In the genomic region with DNA sequence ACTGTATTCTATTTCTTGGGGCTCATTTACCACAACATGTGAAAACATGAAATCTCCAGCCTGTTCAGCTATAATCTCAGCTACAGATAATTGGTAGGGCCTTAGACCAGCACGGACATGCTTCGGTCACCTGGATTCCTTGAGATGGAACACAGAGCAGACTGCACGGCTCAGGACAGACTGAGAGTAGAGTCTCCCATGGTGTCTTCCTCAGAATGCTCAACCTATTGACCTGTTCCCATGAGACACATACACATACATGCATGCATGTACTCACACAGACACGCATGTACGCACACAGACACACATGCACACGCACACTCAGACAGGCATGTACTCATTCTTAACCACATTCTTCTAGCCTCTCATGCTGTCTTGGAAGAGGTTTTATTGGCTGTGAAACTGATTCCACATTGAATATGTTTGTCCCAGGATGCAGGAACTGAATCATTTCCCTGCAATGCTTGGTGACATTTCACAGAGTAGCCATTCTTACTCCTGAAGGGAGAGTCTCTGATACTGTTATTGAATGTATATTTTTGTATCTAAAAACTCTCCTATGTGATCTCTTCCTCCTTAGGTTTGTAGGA, we compare ENCODE assay signal across 1 cellular context.
TF ChIP-seq lines count a peak whose summit lies in the region.

No MANE protein-coding gene starts in this region.

TF ChIP-seq in WTC11, 78 proteins besides CTCF, POLR2A, EP300 and RAD21 (continued from another document):
- TF ChIP-seq, protein P1, sequence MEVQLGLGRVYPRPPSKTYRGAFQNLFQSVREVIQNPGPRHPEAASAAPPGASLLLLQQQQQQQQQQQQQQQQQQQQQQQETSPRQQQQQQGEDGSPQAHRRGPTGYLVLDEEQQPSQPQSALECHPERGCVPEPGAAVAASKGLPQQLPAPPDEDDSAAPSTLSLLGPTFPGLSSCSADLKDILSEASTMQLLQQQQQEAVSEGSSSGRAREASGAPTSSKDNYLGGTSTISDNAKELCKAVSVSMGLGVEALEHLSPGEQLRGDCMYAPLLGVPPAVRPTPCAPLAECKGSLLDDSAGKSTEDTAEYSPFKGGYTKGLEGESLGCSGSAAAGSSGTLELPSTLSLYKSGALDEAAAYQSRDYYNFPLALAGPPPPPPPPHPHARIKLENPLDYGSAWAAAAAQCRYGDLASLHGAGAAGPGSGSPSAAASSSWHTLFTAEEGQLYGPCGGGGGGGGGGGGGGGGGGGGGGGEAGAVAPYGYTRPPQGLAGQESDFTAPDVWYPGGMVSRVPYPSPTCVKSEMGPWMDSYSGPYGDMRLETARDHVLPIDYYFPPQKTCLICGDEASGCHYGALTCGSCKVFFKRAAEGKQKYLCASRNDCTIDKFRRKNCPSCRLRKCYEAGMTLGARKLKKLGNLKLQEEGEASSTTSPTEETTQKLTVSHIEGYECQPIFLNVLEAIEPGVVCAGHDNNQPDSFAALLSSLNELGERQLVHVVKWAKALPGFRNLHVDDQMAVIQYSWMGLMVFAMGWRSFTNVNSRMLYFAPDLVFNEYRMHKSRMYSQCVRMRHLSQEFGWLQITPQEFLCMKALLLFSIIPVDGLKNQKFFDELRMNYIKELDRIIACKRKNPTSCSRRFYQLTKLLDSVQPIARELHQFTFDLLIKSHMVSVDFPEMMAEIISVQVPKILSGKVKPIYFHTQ (CRISPR knock-in tag; IDR thresholded peaks at IDR 0.05): no peak
- TF ChIP-seq CREB1 (CRISPR knock-in tag; IDR thresholded peaks at IDR 0.05): no peak
- TF ChIP-seq, protein P2, sequence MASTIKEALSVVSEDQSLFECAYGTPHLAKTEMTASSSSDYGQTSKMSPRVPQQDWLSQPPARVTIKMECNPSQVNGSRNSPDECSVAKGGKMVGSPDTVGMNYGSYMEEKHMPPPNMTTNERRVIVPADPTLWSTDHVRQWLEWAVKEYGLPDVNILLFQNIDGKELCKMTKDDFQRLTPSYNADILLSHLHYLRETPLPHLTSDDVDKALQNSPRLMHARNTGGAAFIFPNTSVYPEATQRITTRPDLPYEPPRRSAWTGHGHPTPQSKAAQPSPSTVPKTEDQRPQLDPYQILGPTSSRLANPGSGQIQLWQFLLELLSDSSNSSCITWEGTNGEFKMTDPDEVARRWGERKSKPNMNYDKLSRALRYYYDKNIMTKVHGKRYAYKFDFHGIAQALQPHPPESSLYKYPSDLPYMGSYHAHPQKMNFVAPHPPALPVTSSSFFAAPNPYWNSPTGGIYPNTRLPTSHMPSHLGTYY (CRISPR knock-in tag; IDR thresholded peaks at IDR 0.05): no peak
- TF ChIP-seq, protein P3, sequence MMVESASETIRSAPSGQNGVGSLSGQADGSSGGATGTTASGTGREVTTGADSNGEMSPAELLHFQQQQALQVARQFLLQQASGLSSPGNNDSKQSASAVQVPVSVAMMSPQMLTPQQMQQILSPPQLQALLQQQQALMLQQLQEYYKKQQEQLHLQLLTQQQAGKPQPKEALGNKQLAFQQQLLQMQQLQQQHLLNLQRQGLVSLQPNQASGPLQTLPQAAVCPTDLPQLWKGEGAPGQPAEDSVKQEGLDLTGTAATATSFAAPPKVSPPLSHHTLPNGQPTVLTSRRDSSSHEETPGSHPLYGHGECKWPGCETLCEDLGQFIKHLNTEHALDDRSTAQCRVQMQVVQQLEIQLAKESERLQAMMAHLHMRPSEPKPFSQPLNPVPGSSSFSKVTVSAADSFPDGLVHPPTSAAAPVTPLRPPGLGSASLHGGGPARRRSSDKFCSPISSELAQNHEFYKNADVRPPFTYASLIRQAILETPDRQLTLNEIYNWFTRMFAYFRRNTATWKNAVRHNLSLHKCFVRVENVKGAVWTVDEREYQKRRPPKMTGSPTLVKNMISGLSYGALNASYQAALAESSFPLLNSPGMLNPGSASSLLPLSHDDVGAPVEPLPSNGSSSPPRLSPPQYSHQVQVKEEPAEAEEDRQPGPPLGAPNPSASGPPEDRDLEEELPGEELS (CRISPR knock-in tag; IDR thresholded peaks at IDR 0.05): no peak
- TF ChIP-seq ZNF416 (CRISPR knock-in tag; IDR thresholded peaks at IDR 0.05): no peak
- no peak for TF ChIP-seq EMX1 (CRISPR knock-in tag; IDR thresholded peaks at IDR 0.05)
- TF ChIP-seq, protein P4, sequence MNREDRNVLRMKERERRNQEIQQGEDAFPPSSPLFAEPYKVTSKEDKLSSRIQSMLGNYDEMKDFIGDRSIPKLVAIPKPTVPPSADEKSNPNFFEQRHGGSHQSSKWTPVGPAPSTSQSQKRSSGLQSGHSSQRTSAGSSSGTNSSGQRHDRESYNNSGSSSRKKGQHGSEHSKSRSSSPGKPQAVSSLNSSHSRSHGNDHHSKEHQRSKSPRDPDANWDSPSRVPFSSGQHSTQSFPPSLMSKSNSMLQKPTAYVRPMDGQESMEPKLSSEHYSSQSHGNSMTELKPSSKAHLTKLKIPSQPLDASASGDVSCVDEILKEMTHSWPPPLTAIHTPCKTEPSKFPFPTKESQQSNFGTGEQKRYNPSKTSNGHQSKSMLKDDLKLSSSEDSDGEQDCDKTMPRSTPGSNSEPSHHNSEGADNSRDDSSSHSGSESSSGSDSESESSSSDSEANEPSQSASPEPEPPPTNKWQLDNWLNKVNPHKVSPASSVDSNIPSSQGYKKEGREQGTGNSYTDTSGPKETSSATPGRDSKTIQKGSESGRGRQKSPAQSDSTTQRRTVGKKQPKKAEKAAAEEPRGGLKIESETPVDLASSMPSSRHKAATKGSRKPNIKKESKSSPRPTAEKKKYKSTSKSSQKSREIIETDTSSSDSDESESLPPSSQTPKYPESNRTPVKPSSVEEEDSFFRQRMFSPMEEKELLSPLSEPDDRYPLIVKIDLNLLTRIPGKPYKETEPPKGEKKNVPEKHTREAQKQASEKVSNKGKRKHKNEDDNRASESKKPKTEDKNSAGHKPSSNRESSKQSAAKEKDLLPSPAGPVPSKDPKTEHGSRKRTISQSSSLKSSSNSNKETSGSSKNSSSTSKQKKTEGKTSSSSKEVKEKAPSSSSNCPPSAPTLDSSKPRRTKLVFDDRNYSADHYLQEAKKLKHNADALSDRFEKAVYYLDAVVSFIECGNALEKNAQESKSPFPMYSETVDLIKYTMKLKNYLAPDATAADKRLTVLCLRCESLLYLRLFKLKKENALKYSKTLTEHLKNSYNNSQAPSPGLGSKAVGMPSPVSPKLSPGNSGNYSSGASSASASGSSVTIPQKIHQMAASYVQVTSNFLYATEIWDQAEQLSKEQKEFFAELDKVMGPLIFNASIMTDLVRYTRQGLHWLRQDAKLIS (CRISPR knock-in tag; IDR thresholded peaks at IDR 0.05; ENCODE audit: borderline replicate concordance): no peak
